In the genomic region with DNA sequence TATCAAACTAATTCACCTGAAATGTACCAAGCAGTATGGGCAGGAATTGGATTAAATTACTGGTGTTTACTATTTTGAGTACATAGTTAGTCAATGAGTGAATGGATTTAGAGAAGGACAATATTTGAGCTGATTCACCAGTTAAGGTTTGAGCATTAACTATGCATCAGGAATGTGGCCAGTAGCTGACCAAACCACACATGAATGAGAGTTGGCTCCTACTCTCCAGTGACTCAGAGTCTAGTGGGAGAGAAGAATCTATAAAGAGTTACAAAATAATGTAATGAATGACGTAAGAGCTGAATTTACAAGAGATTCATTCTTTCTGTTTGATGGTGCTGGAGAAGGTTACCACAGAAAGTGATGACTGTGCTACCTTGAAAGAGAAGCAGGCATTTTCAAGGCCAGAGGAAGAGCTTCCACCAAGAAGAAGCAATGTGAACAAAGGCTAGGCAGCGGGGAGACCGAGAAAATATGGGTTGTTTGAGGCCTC, we compare ENCODE assay signal across 8 cellular contexts. TPM values are rescaled to one million over a fixed set of nuclear protein-coding genes. Genes with fewer than 3 reads are reported as not detected.
DNase-seq lines count a peak whose midpoint lies in the region; ATAC-seq and TF ChIP-seq lines count a peak whose summit lies in the region.

No MANE protein-coding gene starts in this region.

- no peaks in the 10 kb centered on the region for H3K27me3 ChIP-seq in right atrium auricular region

- peaks cover 7% of the 10 kb centered on the region for H3K27me3 Mint-ChIP-seq in activated naive CD8-positive, alpha-beta T cell treated with anti-CD3 and anti-CD28 coated beads, Interleukin-2, amount 50 U/mL, for 24 hours
- peaks cover 12% of the 10 kb centered on the region for H3K27me3 Mint-ChIP-seq in activated naive CD8-positive, alpha-beta T cell treated with anti-CD3 and anti-CD28 coated beads for 36 hours
- peaks cover 5% of the 10 kb centered on the region for H3K27me3 Mint-ChIP-seq in type B pancreatic cell

- H3K27ac ChIP-seq in right atrium auricular region: peak overlapping the region; percentile 31 to 57

- H3K36me3 Mint-ChIP-seq in activated naive CD8-positive, alpha-beta T cell treated with anti-CD3 and anti-CD28 coated beads, Interleukin-2, amount 50 U/mL, for 24 hours (ENCODE audit: low read depth): no peaks in the 10 kb centered on the region
- peaks cover 2% of the 10 kb centered on the region for H3K36me3 Mint-ChIP-seq in activated naive CD8-positive, alpha-beta T cell treated with anti-CD3 and anti-CD28 coated beads for 36 hours
- no peaks in the 10 kb centered on the region for H3K36me3 Mint-ChIP-seq in type B pancreatic cell

- H3K4me3 Mint-ChIP-seq in activated naive CD8-positive, alpha-beta T cell treated with anti-CD3 and anti-CD28 coated beads, Interleukin-2, amount 50 U/mL, for 24 hours: no peak overlapping the region
- no peak overlapping the region for H3K4me3 Mint-ChIP-seq in activated naive CD8-positive, alpha-beta T cell treated with anti-CD3 and anti-CD28 coated beads for 36 hours
- no peak overlapping the region for H3K4me3 Mint-ChIP-seq in type B pancreatic cell

- ATAC-seq in activated naive CD8-positive, alpha-beta T cell treated with anti-CD3 and anti-CD28 coated beads, Interleukin-2, amount 50 U/mL, for 24 hours: peak; percentile 84
- ATAC-seq in HG03439 (IDR thresholded peaks at IDR 0.05; ENCODE audit: unreplicated experiment) (no peak), GM21381 (IDR thresholded peaks at IDR 0.05; ENCODE audit: unreplicated experiment) (no peak)

- no peak overlapping the region for H3K27ac Mint-ChIP-seq in activated naive CD8-positive, alpha-beta T cell treated with anti-CD3 and anti-CD28 coated beads, Interleukin-2, amount 50 U/mL, for 24 hours
- H3K27ac Mint-ChIP-seq in activated naive CD8-positive, alpha-beta T cell treated with anti-CD3 and anti-CD28 coated beads for 36 hours: no peak overlapping the region
- H3K27ac Mint-ChIP-seq in type B pancreatic cell: peak overlapping the region; percentile 10

- peaks cover 0 to 5% of the 10 kb centered on the region in 2 donors for H3K4me1 ChIP-seq in right atrium auricular region

- no peak overlapping the region for H3K4me3 ChIP-seq in right atrium auricular region

- H3K9me3 ChIP-seq in right atrium auricular region: no peaks in the 10 kb centered on the region

- H3K36me3 ChIP-seq in right atrium auricular region: no peaks in the 10 kb centered on the region

- TF ChIP-seq CTCF in right atrium auricular region (IDR thresholded peaks at IDR 0.05): no peak
- no peak for TF ChIP-seq CTCF in type B pancreatic cell (conservative IDR thresholded peaks at IDR 0.05)

- DNase-seq in activated naive CD8-positive, alpha-beta T cell treated with anti-CD3 and anti-CD28 coated beads, Interleukin-2, amount 50 U/mL, for 24 hours: no peak
- no peak for DNase-seq in activated naive CD8-positive, alpha-beta T cell treated with anti-CD3 and anti-CD28 coated beads for 36 hours
- peak; percentile 50 for DNase-seq in SKM-1 treated with dmso at 0.1 percent for 144 hours (lab: John Stamatoyannopoulos, UW; ENCODE audit: unreplicated experiment)
- DNase-seq in right atrium auricular region (ENCODE audit: low spot score): no peak
- DNase-seq in type B pancreatic cell (ENCODE audit: extremely low spot score, unreplicated experiment): no peak
- DNase-seq in NCI-H2171 treated with DMSO at 0.1 percent for 48 hours (lab: John Stamatoyannopoulos, UW): no peak

- H3K9me3 Mint-ChIP-seq in activated naive CD8-positive, alpha-beta T cell treated with anti-CD3 and anti-CD28 coated beads, Interleukin-2, amount 50 U/mL, for 24 hours: no peaks in the 10 kb centered on the region
- no peaks in the 10 kb centered on the region for H3K9me3 Mint-ChIP-seq in activated naive CD8-positive, alpha-beta T cell treated with anti-CD3 and anti-CD28 coated beads for 36 hours
- no peaks in the 10 kb centered on the region for H3K9me3 Mint-ChIP-seq in type B pancreatic cell

- peaks cover 5% of the 10 kb centered on the region for H3K4me1 Mint-ChIP-seq in activated naive CD8-positive, alpha-beta T cell treated with anti-CD3 and anti-CD28 coated beads, Interleukin-2, amount 50 U/mL, for 24 hours
- H3K4me1 Mint-ChIP-seq in activated naive CD8-positive, alpha-beta T cell treated with anti-CD3 and anti-CD28 coated beads for 36 hours: peaks cover 1% of the 10 kb centered on the region
- no peaks in the 10 kb centered on the region for H3K4me1 Mint-ChIP-seq in type B pancreatic cell (ENCODE audit: unreplicated experiment)

RNA-seq across cellular contexts. Expression of gene IL18, which starts 6.6 kb away (rescaled TPM):
- under 1 TPM in 1 of 2 experiments, not detected in 1; 0.14 TPM for total RNA-seq in activated naive CD8-positive, alpha-beta T cell treated with anti-CD3 and anti-CD28 coated beads for 36 hours
- 10 to 100 TPM; 11.1 to 17.0 TPM for total RNA-seq in right atrium auricular region
- 0.94 and 1.3 TPM in 2 replicates for total RNA-seq in type B pancreatic cell (ENCODE audit: low replicate concordance)

RNA-seq across cellular contexts. Expression of gene TEX12, which starts 9.9 kb away (rescaled TPM):
- under 1 TPM; 0.25 to 0.26 TPM for total RNA-seq in activated naive CD8-positive, alpha-beta T cell treated with anti-CD3 and anti-CD28 coated beads for 36 hours
- total RNA-seq in right atrium auricular region: not detected
- total RNA-seq in type B pancreatic cell (ENCODE audit: low replicate concordance): not detected in 2 replicates

RNA-seq across cellular contexts. Expression of gene BCO2, which starts 18.0 kb away (rescaled TPM):
- total RNA-seq in activated naive CD8-positive, alpha-beta T cell treated with anti-CD3 and anti-CD28 coated beads for 36 hours: under 1 TPM; 0.40 to 0.41 TPM
- total RNA-seq in right atrium auricular region (10 to 100 TPM; 40.6 to 44.7 TPM), type B pancreatic cell (ENCODE audit: low replicate concordance) (2.2 and 2.7 TPM in 2 replicates)

Comparison
In these comparisons a context has a peak if more than half of its experiments do, and no peak if none do; other contexts are left out.
1. RNA of gene BCO2, which starts 18.0 kb away (total RNA-seq): 40.6 to 44.7 TPM in right atrium auricular region; 2.2 to 2.7 TPM in type B pancreatic cell and 0.40 to 0.41 TPM in activated naive CD8-positive, alpha-beta T cell treated with anti-CD3 and anti-CD28 coated beads for 36 hours; every median in the first group is over 10 times any median in the second.